6 cellular contexts compared by ENCODE assay signal in the genomic region with DNA sequence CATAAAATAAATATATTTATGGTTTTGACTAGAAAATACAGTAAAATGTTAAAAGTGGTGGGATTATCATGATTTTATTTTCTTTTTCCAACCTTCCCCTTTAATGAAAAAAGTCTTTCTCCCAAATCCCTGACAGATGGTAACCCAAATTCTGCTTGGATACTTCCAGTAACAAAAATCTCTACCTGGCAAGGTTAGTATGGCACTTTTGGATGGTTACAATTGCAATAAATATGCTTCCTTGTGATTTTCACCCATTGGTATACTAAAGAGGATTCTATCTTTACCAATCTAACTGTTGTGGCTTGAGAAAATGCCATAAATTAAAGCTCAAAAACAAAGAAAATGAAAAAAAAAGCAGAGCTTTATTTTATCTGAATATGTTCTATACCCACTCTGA.
"Had no signal": no experiment of that assay in that cellular context is flagged by ENCODE, and none has a peak within 500 bp of the region (broad histone marks: within the 10 kb centered on the region; RNA-seq: fewer than 3 reads in every experiment).

No MANE protein-coding gene starts in this region.

- H3K4me3 Mint-ChIP-seq: IgD-negative memory B cell had no signal

- H3K4me1 Mint-ChIP-seq: IgD-negative memory B cell had no signal

- ATAC-seq: HepG2, K562 had no signal

- DNase-seq: IMR-90, KBM-7, KG1 had no signal

- H3K27ac Mint-ChIP-seq: IgD-negative memory B cell had no signal
